42 cellular contexts compared by ENCODE assay signal in genomic region chr10:101087376-101087775, GRCh38. TPM values are rescaled to one million over a fixed set of nuclear protein-coding genes. Genes with fewer than 3 reads are reported as not detected.
"Had no signal": no experiment of that assay in that cellular context is flagged by ENCODE, and none has a peak within 500 bp of the region (broad histone marks: within the 10 kb centered on the region; RNA-seq: fewer than 3 reads in every experiment).

No MANE protein-coding gene starts in this region.

- H3K4me3 Mint-ChIP-seq: activated naive CD4-positive, alpha-beta T cell treated with anti-CD3 and anti-CD28 coated beads for 36 hours; activated naive CD4-positive, alpha-beta T cell treated with anti-CD3 and anti-CD28 coated beads, Interleukin-2, amount 10 ng/mL, durations not matched to agents 7 days and 5 days; activated naive CD4-positive, alpha-beta T cell treated with anti-CD3 and anti-CD28 coated beads, Interleukin-2, amount 50 U/mL, for 24 hours; activated naive CD8-positive, alpha-beta T cell; activated naive CD8-positive, alpha-beta T cell treated with anti-CD3 and anti-CD28 coated beads, Interleukin-2, amount 10 ng/mL, durations not matched to agents 7 days and 5 days; activated naive CD8-positive, alpha-beta T cell treated with anti-CD3 and anti-CD28 coated beads, Interleukin-2, amount 50 U/mL, for 24 hours; activated T-cell treated with anti-CD3 and anti-CD28 coated beads, Interleukin-2, amount 50 U/mL, for 24 hours; activated T-cell treated with anti-CD3 and anti-CD28 coated beads, Interleukin-2, amount 50 U/mL, for 4 hours; activated T-cell treated with anti-CD3 and anti-CD28 coated beads, Interleukin-2, amount 50 U/mL, for 72 hours; activated T-helper 1 cell treated with anti-CD3 and anti-CD28 coated beads, Interleukin-12 subunit alpha, Interleukin-12 subunit beta, Interleukin-2, Interleukin-4 antibody, amounts not matched to agents 30 ng/mL and 10 ng/mL and 1 ng/mL, durations not matched to agents 14 hours and 24 hours and 36 hours; activated T-helper 17 cell treated with anti-CD3 and anti-CD28 coated beads, Interleukin-2, amount 50 U/mL, for 72 hours; brain; central memory CD8-positive, alpha-beta T cell had no signal

- H3K4me1 Mint-ChIP-seq: activated naive CD4-positive, alpha-beta T cell treated with anti-CD3 and anti-CD28 coated beads, Interleukin-2, amount 10 ng/mL, durations not matched to agents 7 days and 5 days; activated naive CD4-positive, alpha-beta T cell treated with anti-CD3 and anti-CD28 coated beads, Interleukin-2, amount 50 U/mL, for 24 hours; activated naive CD8-positive, alpha-beta T cell treated with anti-CD3 and anti-CD28 coated beads, Interleukin-2, amount 10 ng/mL, durations not matched to agents 7 days and 5 days; activated naive CD8-positive, alpha-beta T cell treated with anti-CD3 and anti-CD28 coated beads, Interleukin-2, amount 50 U/mL, for 24 hours; activated T-helper 17 cell treated with anti-CD3 and anti-CD28 coated beads, Interleukin-2, amount 50 U/mL, for 72 hours; brain; central memory CD8-positive, alpha-beta T cell had no signal

- H3K36me3 Mint-ChIP-seq: activated naive CD4-positive, alpha-beta T cell treated with anti-CD3 and anti-CD28 coated beads, Interleukin-2, amount 10 ng/mL, durations not matched to agents 7 days and 5 days; activated naive CD4-positive, alpha-beta T cell treated with anti-CD3 and anti-CD28 coated beads, Interleukin-2, amount 50 U/mL, for 24 hours; activated naive CD4-positive, alpha-beta T cell treated with anti-CD3 and anti-CD28 coated beads, Interleukin-2, amount 50 U/mL, for 72 hours; activated naive CD8-positive, alpha-beta T cell; activated naive CD8-positive, alpha-beta T cell treated with anti-CD3 and anti-CD28 coated beads, Interleukin-2, amount 10 ng/mL, durations not matched to agents 7 days and 5 days; brain had no signal

- H3K9me3 ChIP-seq: adrenal gland, ascending aorta, body of pancreas, breast epithelium had no signal

- H3K4me3 ChIP-seq: adrenal gland, ascending aorta, body of pancreas, breast epithelium, cardiac muscle cell had no signal

- H3K27ac ChIP-seq: adrenal gland, ascending aorta, body of pancreas, brain microvascular endothelial cell, breast epithelium, cardiac muscle cell had no signal

- H3K4me1 ChIP-seq: adrenal gland, ascending aorta, body of pancreas, breast epithelium had no signal

- H3K27ac Mint-ChIP-seq: activated naive CD4-positive, alpha-beta T cell treated with anti-CD3 and anti-CD28 coated beads for 36 hours; activated naive CD4-positive, alpha-beta T cell treated with anti-CD3 and anti-CD28 coated beads, Interleukin-2, amount 10 ng/mL, durations not matched to agents 7 days and 5 days; activated naive CD4-positive, alpha-beta T cell treated with anti-CD3 and anti-CD28 coated beads, Interleukin-2, amount 50 U/mL, for 24 hours; activated naive CD4-positive, alpha-beta T cell treated with anti-CD3 and anti-CD28 coated beads, Interleukin-2, amount 50 U/mL, for 72 hours; activated naive CD8-positive, alpha-beta T cell; activated naive CD8-positive, alpha-beta T cell treated with anti-CD3 and anti-CD28 coated beads, Interleukin-2, amount 10 ng/mL, durations not matched to agents 7 days and 5 days; activated naive CD8-positive, alpha-beta T cell treated with anti-CD3 and anti-CD28 coated beads, Interleukin-2, amount 50 U/mL, for 24 hours; activated T-cell treated with anti-CD3 and anti-CD28 coated beads, Interleukin-2, amount 50 U/mL, for 24 hours; activated T-cell treated with anti-CD3 and anti-CD28 coated beads, Interleukin-2, amount 50 U/mL, for 72 hours; activated T-helper 1 cell treated with anti-CD3 and anti-CD28 coated beads, Interleukin-12 subunit alpha, Interleukin-12 subunit beta, Interleukin-2, Interleukin-4 antibody, amounts not matched to agents 30 ng/mL and 10 ng/mL and 1 ng/mL, durations not matched to agents 14 hours and 24 hours and 36 hours; activated T-helper 17 cell treated with anti-CD3 and anti-CD28 coated beads, Interleukin-2, amount 50 U/mL, for 72 hours; activated T-helper 2 cell treated with anti-CD3 and anti-CD28 coated beads, Interferon-gamma antibody, Interleukin-2, Interleukin-4, amounts not matched to agents 10 μg/mL and 5 μg/mL and 100 μg/mL, durations not matched to agents 14 hours and 24 hours and 36 hours had no signal

- DNase-seq: activated effector memory CD4-positive, alpha-beta T cell treated with anti-CD3 and anti-CD28 coated beads, Interleukin-2, amount 50 U/mL, for 16 hours; activated effector memory CD4-positive, alpha-beta T cell treated with Interleukin-2 at 50 U/mL for 16 hours; activated gamma-delta T cell; activated gamma-delta T cell treated with Interleukin-2 at 50 U/mL for 16 hours; activated naive CD4-positive, alpha-beta T cell; activated naive CD4-positive, alpha-beta T cell treated with anti-CD3 and anti-CD28 coated beads for 36 hours; activated naive CD4-positive, alpha-beta T cell treated with anti-CD3 and anti-CD28 coated beads, Interleukin-2, amount 10 ng/mL, durations not matched to agents 7 days and 5 days; activated naive CD4-positive, alpha-beta T cell treated with anti-CD3 and anti-CD28 coated beads, Interleukin-2, amount 50 U/mL, for 16 hours; activated naive CD4-positive, alpha-beta T cell treated with Interleukin-2 at 50 U/mL for 16 hours; activated naive CD8-positive, alpha-beta T cell treated with anti-CD3 and anti-CD28 coated beads, Interleukin-2, amount 10 ng/mL, durations not matched to agents 7 days and 5 days; activated naive CD8-positive, alpha-beta T cell treated with anti-CD3 and anti-CD28 coated beads, Interleukin-2, amount 50 U/mL, for 24 hours; activated T-cell treated with anti-CD3 and anti-CD28 coated beads, Interleukin-2, amount 50 U/mL, for 1 hour; activated T-cell treated with anti-CD3 and anti-CD28 coated beads, Interleukin-2, amount 50 U/mL, for 24 hours; activated T-cell treated with anti-CD3 and anti-CD28 coated beads, Interleukin-2, amount 50 U/mL, for 4 hours; activated T-cell treated with anti-CD3 and anti-CD28 coated beads, Interleukin-2, amount 50 U/mL, for 48 hours; activated T-cell treated with anti-CD3 and anti-CD28 coated beads, Interleukin-2, amount 50 U/mL, for 72 hours; adrenal gland; amniotic stem cell; amygdala; anterior cingulate cortex; aorta; body of pancreas; brain microvascular endothelial cell; caudate nucleus; central memory CD4-positive, alpha-beta T cell; cerebellar nuclear complex had no signal

- H3K27me3 ChIP-seq: ascending aorta had no signal

- H3K9me3 Mint-ChIP-seq: activated naive CD4-positive, alpha-beta T cell treated with anti-CD3 and anti-CD28 coated beads for 36 hours; activated naive CD4-positive, alpha-beta T cell treated with anti-CD3 and anti-CD28 coated beads, Interleukin-2, amount 10 ng/mL, durations not matched to agents 7 days and 5 days; activated naive CD4-positive, alpha-beta T cell treated with anti-CD3 and anti-CD28 coated beads, Interleukin-2, amount 50 U/mL, for 24 hours; activated naive CD4-positive, alpha-beta T cell treated with anti-CD3 and anti-CD28 coated beads, Interleukin-2, amount 50 U/mL, for 72 hours; activated naive CD8-positive, alpha-beta T cell treated with anti-CD3 and anti-CD28 coated beads, Interleukin-2, amount 10 ng/mL, durations not matched to agents 7 days and 5 days; activated naive CD8-positive, alpha-beta T cell treated with anti-CD3 and anti-CD28 coated beads, Interleukin-2, amount 50 U/mL, for 24 hours; activated T-cell treated with anti-CD3 and anti-CD28 coated beads, Interleukin-2, amount 50 U/mL, for 24 hours; activated T-cell treated with anti-CD3 and anti-CD28 coated beads, Interleukin-2, amount 50 U/mL, for 4 hours; activated T-cell treated with anti-CD3 and anti-CD28 coated beads, Interleukin-2, amount 50 U/mL, for 72 hours; activated T-helper 1 cell treated with anti-CD3 and anti-CD28 coated beads, Interleukin-12 subunit alpha, Interleukin-12 subunit beta, Interleukin-2, Interleukin-4 antibody, amounts not matched to agents 30 ng/mL and 10 ng/mL and 1 ng/mL, durations not matched to agents 14 hours and 24 hours and 36 hours; activated T-helper 17 cell treated with anti-CD3 and anti-CD28 coated beads, Interleukin-2, amount 50 U/mL, for 72 hours; activated T-helper 2 cell treated with anti-CD3 and anti-CD28 coated beads, Interferon-gamma antibody, Interleukin-2, Interleukin-4, amounts not matched to agents 10 μg/mL and 5 μg/mL and 100 μg/mL, durations not matched to agents 14 hours and 24 hours and 36 hours; brain; central memory CD8-positive, alpha-beta T cell had no signal

- H3K36me3 ChIP-seq: adrenal gland, ascending aorta, brain microvascular endothelial cell, breast epithelium, cardiac muscle cell had no signal

RNA-seq across cellular contexts. Expression of gene KAZALD1, which starts 25.6 kb away (rescaled TPM):
- total RNA-seq: activated naive CD8-positive, alpha-beta T cell treated with anti-CD3 and anti-CD28 coated beads, Interleukin-2, amount 10 ng/mL, durations not matched to agents 7 days and 5 days had no signal

RNA-seq across cellular contexts. Expression of gene TLX1, which starts 43.7 kb away (rescaled TPM):
- total RNA-seq: activated naive CD4-positive, alpha-beta T cell treated with anti-CD3 and anti-CD28 coated beads for 36 hours; activated naive CD4-positive, alpha-beta T cell treated with anti-CD3 and anti-CD28 coated beads, Interleukin-2, amount 50 U/mL, for 72 hours; activated naive CD8-positive, alpha-beta T cell treated with anti-CD3 and anti-CD28 coated beads, Interleukin-2, amount 10 ng/mL, durations not matched to agents 7 days and 5 days; activated T-cell treated with anti-CD3 and anti-CD28 coated beads, Interleukin-2, amount 50 U/mL, for 4 hours; activated T-cell treated with anti-CD3 and anti-CD28 coated beads, Interleukin-2, amount 50 U/mL, for 72 hours; activated T-helper 1 cell treated with anti-CD3 and anti-CD28 coated beads, Interleukin-12 subunit alpha, Interleukin-12 subunit beta, Interleukin-2, Interleukin-4 antibody, amounts not matched to agents 30 ng/mL and 10 ng/mL and 1 ng/mL, durations not matched to agents 14 hours and 24 hours and 36 hours; activated T-helper 17 cell treated with anti-CD3 and anti-CD28 coated beads, Interleukin-2, amount 50 U/mL, for 72 hours; activated T-helper 2 cell treated with anti-CD3 and anti-CD28 coated beads, Interferon-gamma antibody, Interleukin-2, Interleukin-4, amounts not matched to agents 10 μg/mL and 5 μg/mL and 100 μg/mL, durations not matched to agents 14 hours and 24 hours and 36 hours; adrenal gland; aorta; ascending aorta; astrocyte; breast epithelium; bronchial epithelial cell; cardiac septum; cerebellum; chondrocyte had no signal
